ENCODE assay signal across 8 cellular contexts in the genomic region with DNA sequence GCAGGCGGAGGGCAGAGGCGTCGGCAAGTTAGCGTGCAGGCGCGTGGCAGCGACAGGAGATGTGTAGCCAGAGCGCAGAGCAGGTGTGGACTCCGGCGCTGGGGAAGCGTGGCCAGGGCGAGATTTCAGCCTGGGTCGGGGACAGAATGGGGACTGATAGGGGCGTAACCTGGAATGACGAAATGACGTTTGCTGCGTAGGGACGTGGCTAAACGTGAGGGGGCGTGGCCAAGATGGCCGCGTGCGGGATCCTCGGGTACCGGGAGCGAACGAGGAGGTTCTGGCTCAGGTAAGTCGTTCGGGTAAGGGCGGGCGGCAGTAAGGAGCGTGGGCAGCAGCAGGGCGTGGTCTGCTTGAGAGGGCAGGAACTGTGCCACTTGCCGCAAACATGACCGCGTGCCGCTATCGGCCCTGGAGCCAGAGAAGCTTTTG. TPM values are rescaled to one million over a fixed set of nuclear protein-coding genes. Genes with fewer than 3 reads are reported as not detected.
DNase-seq lines count a peak whose midpoint lies in the region; ATAC-seq and TF ChIP-seq lines count a peak whose summit lies in the region.

No MANE protein-coding gene starts in this region.

- H2BK15ac ChIP-seq in mesenchymal stem cell (ENCODE audit: low read depth, poor library complexity, severe bottlenecking) = peak overlapping the region; percentile 75

- H3K18ac ChIP-seq in mesenchymal stem cell (ENCODE audit: low read depth in 1 of 2, low read length in 2 of 2) = peak overlapping the region; percentile 85 to 98

- no peaks in the 10 kb centered on the region for H3K79me1 ChIP-seq in mesenchymal stem cell (replicated peaks; ENCODE audit: low read length, poor library complexity, severe bottlenecking)

- peak overlapping the region; percentile 54 for H2AFZ ChIP-seq in mesenchymal stem cell (ENCODE audit: low read depth, low read length)

- H4K8ac ChIP-seq in mesenchymal stem cell (ENCODE audit: low read length) = peak overlapping the region; percentile 79

- no peak overlapping the region for H2AK5ac ChIP-seq in mesenchymal stem cell (ENCODE audit: low read length, severe bottlenecking)

- peak overlapping the region; percentile 97 for H4K91ac ChIP-seq in mesenchymal stem cell (ENCODE audit: low read length)

- H2BK120ac ChIP-seq in mesenchymal stem cell (ENCODE audit: low read depth, low read length) = peak overlapping the region; percentile 56

- peak overlapping the region; percentile 54 for H3K4me2 ChIP-seq in mesenchymal stem cell (ENCODE audit: low read length, poor library complexity, severe bottlenecking)

- H3K9me3 ChIP-seq in AG04450 (ENCODE audit: control insufficient read depth, insufficient read depth, low read length) = no peaks in the 10 kb centered on the region
- no peaks in the 10 kb centered on the region for H3K9me3 ChIP-seq in mesenchymal stem cell (ENCODE audit: control insufficient read depth, low read length)

- CTCF ChIA-PET in AG04450 (lab: Charles Lee) = interaction anchor here (1.2 kb wide), 1 partner anchor 12 kb away, joined by 3 read pairs; no protein-coding TSS in a partner anchor

- peak overlapping the region; percentile 98 for H3K9ac ChIP-seq in mesenchymal stem cell (ENCODE audit: low read length)

- H3K4me1 ChIP-seq in mesenchymal stem cell (ENCODE audit: control insufficient read depth, insufficient read depth, low read depth, low read length) = peaks cover 5% of the 10 kb centered on the region

- peak overlapping the region in 1 of 2 experiments; percentile 85 for H2BK12ac ChIP-seq in mesenchymal stem cell (ENCODE audit: low read length in 2 of 2)

- DNase-seq in AG04450 (ENCODE audit: low read depth, low spot score) (no peak), NCI-H2196 (lab: John Stamatoyannopoulos, UW; ENCODE audit: unreplicated experiment) (peak; percentile 77), dorsolateral prefrontal cortex (peak; percentile 83 to 93 (median 86)), mesenchymal stem cell (no peak)
- peak; percentile 69 to 84 for DNase-seq in activated CD4-positive, alpha-beta T cell treated with anti-CD3 and anti-CD28 coated beads for 24 hours (ENCODE audit: low read depth in 2 of 2)
- DNase-seq in stimulated activated CD8-positive, alpha-beta memory T cell treated with anti-CD3 and anti-CD28 coated beads, Interleukin-12 subunit alpha, Interleukin-12 subunit beta, amount 100 ng/mL, for 24 hours (ENCODE audit: extremely low read depth) = peak; percentile 53

- peak overlapping the region; percentile 71 to 77 for H3K4ac ChIP-seq in mesenchymal stem cell (ENCODE audit: low read depth in 1 of 2, low read length in 2 of 2)

- peak overlapping the region in 1 of 2 experiments; percentile 68 for H3K14ac ChIP-seq in mesenchymal stem cell (ENCODE audit: low read length in 2 of 2)

- peak overlapping the region; percentile 97 for H3K27ac ChIP-seq in AG04450 (ENCODE audit: low read depth, low read length)
- peak overlapping the region; percentile 85 to 99 (median 96) for H3K27ac ChIP-seq in dorsolateral prefrontal cortex
- peak overlapping the region; percentile 99 for H3K27ac ChIP-seq in mesenchymal stem cell (ENCODE audit: low read length, poor library complexity, severe bottlenecking)

- H3K27me3 ChIP-seq in AG04450 (ENCODE audit: control insufficient read depth, insufficient read depth, low read length) (no peaks in the 10 kb centered on the region), dorsolateral prefrontal cortex (peaks cover 0 to 17% (median 0%) of the 10 kb centered on the region in 45 donors), mesenchymal stem cell (ENCODE audit: control insufficient read depth in 1 of 2, insufficient read depth in 1 of 2, low read length in 2 of 2) (peaks cover 0 to 18% of the 10 kb centered on the region in 2 experiments)

- H3K23ac ChIP-seq in mesenchymal stem cell (ENCODE audit: low read length in 2 of 2) = no peak overlapping the region

- TF ChIP-seq CTCF in AG04450 (IDR thresholded peaks at IDR 0.05; ENCODE audit: low read depth, low read length) (no peak), dorsolateral prefrontal cortex (IDR thresholded peaks at IDR 0.05 in 54 of 56, conservative IDR thresholded peaks at IDR 0.05 in 2 of 56; ENCODE audit: low read depth in 1 of 56, partially characterized antibody in 56 of 56) (peak in 1 of 56 donors; percentile 8)

- H3K36me3 ChIP-seq in mesenchymal stem cell (ENCODE audit: control insufficient read depth in 1 of 2, insufficient read depth in 2 of 2, low read depth in 1 of 2, low read length in 2 of 2) = peaks cover 3 to 12% of the 10 kb centered on the region in 2 experiments

- 0% methylated on average over 21 of the region's 38 CpGs for WGBS in mesenchymal stem cell

- peak overlapping the region; percentile 92 for H2BK5ac ChIP-seq in mesenchymal stem cell (ENCODE audit: low read depth, low read length, poor library complexity, severe bottlenecking)

- ATAC-seq in GM18870 (IDR thresholded peaks at IDR 0.05; ENCODE audit: unreplicated experiment) = peak; percentile 56
- ATAC-seq in HG03095 (IDR thresholded peaks at IDR 0.05; ENCODE audit: unreplicated experiment) = peak; percentile 66

- intact Hi-C loops in dorsolateral prefrontal cortex (cut with DNase I) = loop anchor here in 1 of 2 donors (10.0 kb wide), 2 partner anchors 181 to 331 kb away; a partner anchor contains a TSS

- POLR2A ChIA-PET in AG04450 (lab: Yijun Ruan, JAX) = no interaction called here

- peak overlapping the region; percentile 96 for H3K4me3 ChIP-seq in AG04450 (ENCODE audit: low read depth, low read length)
- peak overlapping the region; percentile 56 to 98 (median 81) for H3K4me3 ChIP-seq in dorsolateral prefrontal cortex
- peak overlapping the region; percentile 87 to 89 for H3K4me3 ChIP-seq in mesenchymal stem cell (ENCODE audit: insufficient read depth in 1 of 2, low read depth in 1 of 2, low read length in 2 of 2)

RNA-seq across cellular contexts. Expression of a gene that starts 10.9 kb away (rescaled TPM):
- 0.26 and 0.29 TPM in 2 replicates for polyA plus RNA-seq in AG04450 (2011; rRNA removed)
- 0.13 TPM in 1 of 2 replicates, not detected in the other for polyA minus RNA-seq in AG04450 (2011; rRNA and poly(A)+ RNA removed)
- total RNA-seq in dorsolateral prefrontal cortex = 1 to 10 TPM in 18 of 120 experiments, under 1 TPM in 65, not detected in 37; 0.24 to 1.5 (median 0.59) TPM
- 0.15 TPM for polyA plus RNA-seq in mesenchymal stem cell (2013, experiment 1 of 2)
- polyA plus RNA-seq in mesenchymal stem cell (2013, experiment 2 of 2) = 0.18 TPM

Comparison
In these comparisons a context has a peak if more than half of its experiments do, and no peak if none do; other contexts are left out.
1. DNase-seq: peak in NCI-H2196 (single experiment), activated CD4-positive, alpha-beta T cell treated with anti-CD3 and anti-CD28 coated beads for 24 hours (2 of 2), dorsolateral prefrontal cortex (10 of 10) and stimulated activated CD8-positive, alpha-beta memory T cell treated with anti-CD3 and anti-CD28 coated beads, Interleukin-12 subunit alpha, Interleukin-12 subunit beta, amount 100 ng/mL, for 24 hours (single experiment); none in AG04450 (single experiment) and mesenchymal stem cell (single experiment).
2. Peak in every context shown above with its lines, with median percentiles within 50 percentile points of each other: H3K27ac ChIP-seq and H3K4me3 ChIP-seq.